In the genomic region with DNA sequence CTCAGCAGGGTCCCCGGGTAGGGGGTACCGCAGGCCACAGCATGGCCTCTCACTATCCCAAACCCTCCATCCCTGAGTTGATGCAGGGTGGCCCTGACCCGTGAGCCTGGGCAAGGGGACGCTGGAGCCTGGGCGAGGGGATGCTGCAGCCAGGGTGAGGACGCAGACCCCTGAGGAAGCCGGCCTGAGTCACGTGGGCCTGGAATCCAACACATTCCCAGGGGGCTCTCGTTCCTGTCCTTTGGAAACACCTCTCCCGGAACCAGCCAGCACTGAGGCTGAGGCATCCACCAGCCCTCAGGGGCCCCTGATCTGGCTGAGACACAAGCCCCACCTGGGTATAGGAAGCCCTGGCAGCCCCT, we compare ENCODE assay signal across 21 cellular contexts.
DNase-seq lines count a peak whose midpoint lies in the region; ATAC-seq and TF ChIP-seq lines count a peak whose summit lies in the region.
"Had no signal": no experiment of that assay in that cellular context is flagged by ENCODE, and none has a peak within 500 bp of the region (broad histone marks: within the 10 kb centered on the region; RNA-seq: fewer than 3 reads in every experiment).

No MANE protein-coding gene starts in this region.

- peaks cover 4% of the 10 kb centered on the region for H3K4me1 Mint-ChIP-seq in activated CD8-positive, alpha-beta memory T cell treated with anti-CD3 and anti-CD28 coated beads, Interleukin-2, amount 10 ng/mL, durations not matched to agents 7 days and 5 days
- H3K4me1 Mint-ChIP-seq in Caco-2 (ENCODE audit: low read depth, unreplicated experiment) (no peaks in the 10 kb centered on the region), endodermal cell (no peaks in the 10 kb centered on the region)

- no peak overlapping the region for H3K9ac ChIP-seq in endodermal cell (ENCODE audit: extremely low read depth, low read length, poor library complexity, severe bottlenecking)

- H3K4me3 ChIP-seq in Caco-2 (ENCODE audit: low read depth, low read length) (no peak overlapping the region), endodermal cell (ENCODE audit: low read length) (no peak overlapping the region)
- H3K4me3 ChIP-seq: breast epithelium, colonic mucosa, gastrocnemius medialis, left lung had no signal

- DNase-seq in activated CD8-positive, alpha-beta memory T cell treated with anti-CD3 and anti-CD28 coated beads, Interleukin-2, amount 50 U/mL, for 48 hours, result peak; percentile 35
- DNase-seq in activated CD8-positive, alpha-beta memory T cell treated with anti-CD3 and anti-CD28 coated beads, Interleukin-2, amount 10 ng/mL, durations not matched to agents 7 days and 5 days, result no peak
- DNase-seq in Caco-2 (peak in 1 of 2 experiments; percentile 25), endodermal cell (peak; percentile 36), posterior vena cava (ENCODE audit: low spot score) (peak; percentile 64), SW480 (ENCODE audit: low spot score) (no peak), ecto neural progenitor cell (ENCODE audit: low spot score) (no peak)
- DNase-seq in stimulated activated naive CD8-positive, alpha-beta T cell treated with anti-CD3 and anti-CD28 coated beads, Interleukin-15, Interleukin-2, amounts not matched to agents 100 U/mL and 50 U/mL, for 24 hours, result no peak
- DNase-seq: AML-193, amniotic stem cell, DMS79 treated with DMSO at 0.1 percent for 48 hours, hippocampal formation, KG1, midbrain, NCI-H1417 treated with DMSO at 0.1 percent for 48 hours, NCI-H446 had no signal

- no peaks in the 10 kb centered on the region for H3K36me3 ChIP-seq in Caco-2 (ENCODE audit: control insufficient read depth, insufficient read depth, low read length)
- H3K36me3 ChIP-seq in endodermal cell (ENCODE audit: control insufficient read depth, insufficient read depth, low read length), result no peaks in the 10 kb centered on the region
- H3K36me3 ChIP-seq: breast epithelium, colonic mucosa, gastrocnemius medialis, left lung had no signal

- TF ChIP-seq CTCF in Caco-2 (IDR thresholded peaks at IDR 0.05; ENCODE audit: insufficient read depth in 1 of 2, low read depth in 1 of 2, low read length in 1 of 2, severe bottlenecking in 1 of 2, unreplicated experiment in 1 of 2) (no peak), endodermal cell (conservative IDR thresholded peaks at IDR 0.05) (no peak)

- no TSS peak for BruUV-seq in Caco-2 (replicated peaks; lab: Mats Ljungman, UMichigan)

- POLR2A ChIA-PET in Caco-2 (lab: Charles Lee), result no interaction called here

- peaks cover 3% of the 10 kb centered on the region for H3K9me3 ChIP-seq in Caco-2
- H3K9me3 ChIP-seq in endodermal cell (ENCODE audit: control insufficient read depth, low read length), result peaks cover 4% of the 10 kb centered on the region
- H3K9me3 ChIP-seq: colonic mucosa, gastrocnemius medialis had no signal

- no peak overlapping the region for H3K4me3 Mint-ChIP-seq in activated CD8-positive, alpha-beta memory T cell treated with anti-CD3 and anti-CD28 coated beads, Interleukin-2, amount 10 ng/mL, durations not matched to agents 7 days and 5 days
- H3K4me3 Mint-ChIP-seq in Caco-2 (ENCODE audit: unreplicated experiment) (peak overlapping the region; percentile 65), endodermal cell (no peak overlapping the region)
- H3K4me3 Mint-ChIP-seq: neural crest cell had no signal

- H3K27me3 ChIP-seq in Caco-2 (replicated peaks; ENCODE audit: control insufficient read depth, insufficient read depth, low read length), result no peaks in the 10 kb centered on the region
- no peaks in the 10 kb centered on the region for H3K27me3 ChIP-seq in endodermal cell (ENCODE audit: control insufficient read depth, insufficient read depth, low read length, poor library complexity, severe bottlenecking)
- H3K27me3 ChIP-seq: colonic mucosa had no signal

- WGBS in endodermal cell (ENCODE audit: insufficient coverage in 1 of 2, insufficient read length in 1 of 2), 2 experiments, result 92% methylated on average over 5 to 10 of the region's 10 CpGs

- peaks cover 12% of the 10 kb centered on the region; the same call in 1 of the 2 replicates for H3K4me1 ChIP-seq in Caco-2
- no peaks in the 10 kb centered on the region for H3K4me1 ChIP-seq in endodermal cell (ENCODE audit: control insufficient read depth, insufficient read depth, low read length)
- H3K4me1 ChIP-seq: breast epithelium, colonic mucosa, gastrocnemius medialis had no signal

- H3K27ac Mint-ChIP-seq in activated CD8-positive, alpha-beta memory T cell treated with anti-CD3 and anti-CD28 coated beads, Interleukin-2, amount 10 ng/mL, durations not matched to agents 7 days and 5 days, result no peak overlapping the region
- H3K27ac Mint-ChIP-seq in Caco-2 (ENCODE audit: unreplicated experiment) (no peak overlapping the region), endodermal cell (no peak overlapping the region)

- no peak overlapping the region for H3K27ac ChIP-seq in endodermal cell (ENCODE audit: low read depth, low read length)
- H3K27ac ChIP-seq: breast epithelium, colonic mucosa, gastrocnemius medialis, left lung had no signal

- peaks cover under 1% of the 10 kb centered on the region for H3K9me3 Mint-ChIP-seq in activated CD8-positive, alpha-beta memory T cell treated with anti-CD3 and anti-CD28 coated beads, Interleukin-2, amount 10 ng/mL, durations not matched to agents 7 days and 5 days (ENCODE audit: low read depth)
- H3K9me3 Mint-ChIP-seq in Caco-2 (ENCODE audit: unreplicated experiment), result peaks cover 4% of the 10 kb centered on the region
- H3K9me3 Mint-ChIP-seq in endodermal cell, result peaks cover 13% of the 10 kb centered on the region

- CTCF ChIA-PET in activated CD8-positive, alpha-beta memory T cell treated with anti-CD3 and anti-CD28 coated beads, Interleukin-2, amount 10 ng/mL, durations not matched to agents 7 days and 5 days (lab: Charles Lee), result no interaction called here
- CTCF ChIA-PET in Caco-2 (lab: Charles Lee), result no interaction called here

- peaks cover 9% of the 10 kb centered on the region for H3K27me3 Mint-ChIP-seq in activated CD8-positive, alpha-beta memory T cell treated with anti-CD3 and anti-CD28 coated beads, Interleukin-2, amount 10 ng/mL, durations not matched to agents 7 days and 5 days
- H3K27me3 Mint-ChIP-seq in Caco-2 (ENCODE audit: insufficient read depth, unreplicated experiment), result peaks cover 4% of the 10 kb centered on the region
- peaks cover 2% of the 10 kb centered on the region for H3K27me3 Mint-ChIP-seq in endodermal cell (ENCODE audit: insufficient read depth)

- H3K36me3 Mint-ChIP-seq in activated CD8-positive, alpha-beta memory T cell treated with anti-CD3 and anti-CD28 coated beads, Interleukin-2, amount 10 ng/mL, durations not matched to agents 7 days and 5 days, result no peaks in the 10 kb centered on the region
- H3K36me3 Mint-ChIP-seq in Caco-2 (ENCODE audit: insufficient read depth, unreplicated experiment), result no peaks in the 10 kb centered on the region
- no peaks in the 10 kb centered on the region for H3K36me3 Mint-ChIP-seq in endodermal cell (ENCODE audit: low read depth)

- ATAC-seq in activated CD8-positive, alpha-beta memory T cell treated with anti-CD3 and anti-CD28 coated beads, Interleukin-2, amount 10 ng/mL, durations not matched to agents 7 days and 5 days, result no peak
- no peak for ATAC-seq in stimulated activated naive CD8-positive, alpha-beta T cell treated with anti-CD3 and anti-CD28 coated beads, Interleukin-15, Interleukin-2, amounts not matched to agents 100 U/mL and 50 U/mL, for 24 hours
- ATAC-seq: gastrocnemius medialis, left lung had no signal

- intact Hi-C loops in Caco-2 (cut with micrococcal nuclease; ENCODE audit: unreplicated experiment) (no loop called here), posterior vena cava (cut with DNase I) (no loop called here)

Comparison
In these comparisons a context has a peak if more than half of its experiments do, and no peak if none do; other contexts are left out.
1. DNase-seq: peak in activated CD8-positive, alpha-beta memory T cell treated with anti-CD3 and anti-CD28 coated beads, Interleukin-2, amount 50 U/mL, for 48 hours (single experiment), endodermal cell (single experiment) and posterior vena cava (single experiment); none in activated CD8-positive, alpha-beta memory T cell treated with anti-CD3 and anti-CD28 coated beads, Interleukin-2, amount 10 ng/mL, durations not matched to agents 7 days and 5 days (single experiment), SW480 (single experiment), stimulated activated naive CD8-positive, alpha-beta T cell treated with anti-CD3 and anti-CD28 coated beads, Interleukin-15, Interleukin-2, amounts not matched to agents 100 U/mL and 50 U/mL, for 24 hours (single experiment) and ecto neural progenitor cell (single experiment).